ENCODE assay signal across 22 cellular contexts in the genomic region with DNA sequence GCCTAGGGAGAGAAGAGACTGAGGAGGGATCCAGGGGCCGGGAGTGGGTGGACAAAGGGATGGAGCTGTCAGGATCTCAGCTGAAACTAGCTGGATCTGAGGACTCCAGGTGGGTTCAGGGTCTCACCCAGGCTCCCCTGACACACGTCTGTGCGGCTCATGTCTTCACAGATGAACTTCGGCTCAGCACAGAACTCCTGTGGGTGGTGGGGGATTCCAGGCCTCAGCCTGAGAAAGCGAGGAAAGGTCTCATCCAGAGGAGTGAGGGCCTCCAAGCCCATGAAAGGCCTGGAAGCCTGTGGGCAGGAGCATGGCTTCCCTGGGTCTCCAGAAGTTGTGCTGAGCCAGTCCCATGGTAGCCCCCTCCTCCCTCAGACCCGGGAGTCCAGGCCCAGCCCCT. TPM values are rescaled to one million over a fixed set of nuclear protein-coding genes. Genes with fewer than 3 reads are reported as not detected.
DNase-seq lines count a peak whose midpoint lies in the region; ATAC-seq, FAIRE-seq and TF ChIP-seq lines count a peak whose summit lies in the region.
"Had no signal": no experiment of that assay in that cellular context is flagged by ENCODE, and none has a peak within 500 bp of the region (broad histone marks: within the 10 kb centered on the region; RNA-seq: fewer than 3 reads in every experiment).

No MANE protein-coding gene starts in this region.

- peaks cover 3% of the 10 kb centered on the region for H3K36me3 Mint-ChIP-seq in central memory CD8-positive, alpha-beta T cell (ENCODE audit: insufficient read depth)
- no peaks in the 10 kb centered on the region for H3K36me3 Mint-ChIP-seq in naive thymus-derived CD4-positive, alpha-beta T cell
- H3K36me3 Mint-ChIP-seq: CD14-positive monocyte had no signal

- POLR2A ChIA-PET in naive thymus-derived CD4-positive, alpha-beta T cell (lab: Charles Lee), result interaction anchor here (1.2 kb wide), 1 partner anchor 92 kb away, joined by 4 read pairs; no protein-coding TSS in a partner anchor

- CTCF ChIA-PET in naive thymus-derived CD4-positive, alpha-beta T cell (lab: Charles Lee), result interaction anchor here (0.6 kb wide), 1 partner anchor 20 kb away, joined by 3 read pairs; no protein-coding TSS in a partner anchor

- no peak for ATAC-seq in central memory CD8-positive, alpha-beta T cell (replicated peaks; ENCODE audit: extremely low read depth, poor library complexity, severe bottlenecking)
- ATAC-seq in GM18907 (IDR thresholded peaks at IDR 0.05; ENCODE audit: unreplicated experiment), result no peak
- ATAC-seq in naive thymus-derived CD4-positive, alpha-beta T cell, result no peak

- DNase-seq in AG08396 (ENCODE audit: low spot score) (peak; percentile 4), GM12891 (ENCODE audit: insufficient read length, low spot score) (peak; percentile 21), neuronal stem cell (ENCODE audit: low spot score) (no peak), T-helper 1 cell (no peak), lower leg skin (ENCODE audit: low spot score in 2 of 2) (no peak)
- no peak for DNase-seq in central memory CD8-positive, alpha-beta T cell (ENCODE audit: low spot score in 2 of 2)
- no peak for DNase-seq in naive thymus-derived CD4-positive, alpha-beta T cell
- DNase-seq: ACHN, DMS 273 treated with DMSO at 0.1 percent for 48 hours, DND-41, GDM1, HFFc6, NCI-H1417, NCI-H187 treated with DMSO at 0.1 percent for 48 hours, NCI-H226, NCI-H524, SHP77 treated with DMSO at 0.1 percent for 48 hours had no signal

- TF ChIP-seq CTCF in lower leg skin (IDR thresholded peaks at IDR 0.05), result no peak

- no peak overlapping the region for H4K91ac ChIP-seq in neuronal stem cell (ENCODE audit: low read depth, low read length, poor library complexity)

- H3K18ac ChIP-seq in neuronal stem cell (ENCODE audit: low read length), result peak overlapping the region; percentile 52

- H3K4me2 ChIP-seq in neuronal stem cell (ENCODE audit: insufficient read depth, low read length, poor library complexity, severe bottlenecking), result no peak overlapping the region
- H3K4me2 ChIP-seq: KMS-11 had no signal

- H3K14ac ChIP-seq in neuronal stem cell (ENCODE audit: low read length), result no peak overlapping the region

- peaks cover 0 to 3% of the 10 kb centered on the region in 2 donors for H3K4me1 ChIP-seq in neuronal stem cell (ENCODE audit: control insufficient read depth in 2 of 2, insufficient read depth in 1 of 2, low read depth in 1 of 2, low read length in 2 of 2)
- H3K4me1 ChIP-seq in naive thymus-derived CD4-positive, alpha-beta T cell (ENCODE audit: control insufficient read depth in 2 of 2, insufficient read depth in 2 of 2, low read length in 2 of 2), result peaks cover 0 to 11% of the 10 kb centered on the region in 2 donors

- H3K9me3 Mint-ChIP-seq in central memory CD8-positive, alpha-beta T cell, result no peaks in the 10 kb centered on the region
- H3K9me3 Mint-ChIP-seq in naive thymus-derived CD4-positive, alpha-beta T cell, result peaks cover 0 to 3% (median 0%) of the 10 kb centered on the region in 11 donors

- H3K4me3 Mint-ChIP-seq in central memory CD8-positive, alpha-beta T cell, result no peak overlapping the region
- H3K4me3 Mint-ChIP-seq in naive thymus-derived CD4-positive, alpha-beta T cell, result no peak overlapping the region
- H3K4me3 Mint-ChIP-seq: CD14-positive monocyte, HFFc6 had no signal

- TF ChIP-seq POLR2A in GM12891 (IDR thresholded peaks at IDR 0.05; ENCODE audit: low read depth, low read length) (no peak), lower leg skin (IDR thresholded peaks at IDR 0.05) (no peak)

- no peak overlapping the region for H2BK120ac ChIP-seq in neuronal stem cell (ENCODE audit: low read depth, low read length)

- H3K4me3 ChIP-seq in neuronal stem cell (ENCODE audit: low read length in 2 of 2) (no peak overlapping the region), lower leg skin (ENCODE audit: low read depth, poor library complexity, severe bottlenecking) (no peak overlapping the region)
- no peak overlapping the region for H3K4me3 ChIP-seq in naive thymus-derived CD4-positive, alpha-beta T cell (ENCODE audit: low read length)

- H3K79me1 ChIP-seq in neuronal stem cell (ENCODE audit: low read depth, low read length), result no peaks in the 10 kb centered on the region

- peaks cover 0 to 7% (median 3%) of the 10 kb centered on the region in 3 experiments for H3K27me3 ChIP-seq in neuronal stem cell (ENCODE audit: control insufficient read depth in 3 of 3, insufficient read depth in 3 of 3, low read depth in 1 of 3, low read length in 3 of 3)
- no peaks in the 10 kb centered on the region for H3K27me3 ChIP-seq in naive thymus-derived CD4-positive, alpha-beta T cell (ENCODE audit: control insufficient read depth in 2 of 2, insufficient read depth in 2 of 2, low read length in 2 of 2)

- H3K9ac ChIP-seq in neuronal stem cell (ENCODE audit: low read depth, low read length, poor library complexity), result no peak overlapping the region
- H3K9ac ChIP-seq: KMS-11 had no signal

- H3K27me3 Mint-ChIP-seq in central memory CD8-positive, alpha-beta T cell, result no peaks in the 10 kb centered on the region
- peaks cover 0 to 1% (median 0%) of the 10 kb centered on the region in 5 donors for H3K27me3 Mint-ChIP-seq in naive thymus-derived CD4-positive, alpha-beta T cell

- no peak overlapping the region for H2BK15ac ChIP-seq in neuronal stem cell (ENCODE audit: low read length)

- no peaks in the 10 kb centered on the region for H3K9me3 ChIP-seq in neuronal stem cell (replicated peaks in 1 of 2; ENCODE audit: control insufficient read depth in 2 of 2, insufficient read depth in 1 of 2, low read depth in 1 of 2, low read length in 2 of 2)
- no peaks in the 10 kb centered on the region for H3K9me3 ChIP-seq in naive thymus-derived CD4-positive, alpha-beta T cell (ENCODE audit: control insufficient read depth in 2 of 3, low read length in 3 of 3)

- peak overlapping the region; percentile 35 for H2AFZ ChIP-seq in neuronal stem cell (ENCODE audit: low read length)

- no peaks in the 10 kb centered on the region for H3K36me3 ChIP-seq in neuronal stem cell (replicated peaks in 1 of 2; ENCODE audit: control insufficient read depth in 2 of 2, insufficient read depth in 2 of 2, low read length in 2 of 2)
- H3K36me3 ChIP-seq in naive thymus-derived CD4-positive, alpha-beta T cell (ENCODE audit: control insufficient read depth in 2 of 3, insufficient read depth in 3 of 3, low read length in 3 of 3), result no peaks in the 10 kb centered on the region

- H3K4me1 Mint-ChIP-seq in central memory CD8-positive, alpha-beta T cell, result peaks cover 20% of the 10 kb centered on the region
- H3K4me1 Mint-ChIP-seq in naive thymus-derived CD4-positive, alpha-beta T cell, result peaks cover 2 to 16% (median 7%) of the 10 kb centered on the region in 7 donors

- no peak overlapping the region for H4K8ac ChIP-seq in neuronal stem cell (ENCODE audit: low read depth, low read length)

- no peak overlapping the region for H2BK5ac ChIP-seq in neuronal stem cell (ENCODE audit: low read length)

- H3K4ac ChIP-seq in neuronal stem cell (ENCODE audit: low read length), result no peak overlapping the region

- intact Hi-C loops in naive thymus-derived CD4-positive, alpha-beta T cell (cut with micrococcal nuclease), result no loop called here
- intact Hi-C loops in lower leg skin (cut with DNase I; ENCODE audit: low total_unique reads), result no loop called here

- no peak overlapping the region for H3K23ac ChIP-seq in neuronal stem cell (ENCODE audit: low read depth, low read length, poor library complexity)

- peak overlapping the region; percentile 38 for H3K27ac Mint-ChIP-seq in central memory CD8-positive, alpha-beta T cell (ENCODE audit: low read depth)
- H3K27ac Mint-ChIP-seq in naive thymus-derived CD4-positive, alpha-beta T cell, result no peak overlapping the region
- H3K27ac Mint-ChIP-seq: HFFc6 had no signal

- WGBS in neuronal stem cell (ENCODE audit: extremely low coverage in 2 of 2, insufficient read length in 2 of 2, insufficient replicate concordance in 1 of 2), 2 donors, result no CpG with 5 or more reads among the region's 6 CpGs
- WGBS in lower leg skin, 2 donors, result 87 to 90% methylated on average over 5 to 6 of the region's 6 CpGs

- H2AK5ac ChIP-seq in neuronal stem cell (ENCODE audit: low read depth, low read length), result peak overlapping the region; percentile 76

- no peak for FAIRE-seq in GM12891 (lab: Jason Lieb, UNC)
- FAIRE-seq: H1 had no signal

- H2BK12ac ChIP-seq in neuronal stem cell (ENCODE audit: low read length), result no peak overlapping the region

- H3K27ac ChIP-seq in neuronal stem cell (replicated peaks; ENCODE audit: low read length), result no peak overlapping the region
- H3K27ac ChIP-seq in naive thymus-derived CD4-positive, alpha-beta T cell (ENCODE audit: low read depth, low read length), result no peak overlapping the region
- H3K27ac ChIP-seq: KMS-11 had no signal

TF ChIP-seq in GM12891, 5 proteins besides CTCF, POLR2A, EP300 and RAD21:
- TF ChIP-seq POU2F2 (IDR thresholded peaks at IDR 0.05; ENCODE audit: low read depth, low read length), result no peak
- TF ChIP-seq POLR2AphosphoS5 (IDR thresholded peaks at IDR 0.05; ENCODE audit: low read depth, low read length), result no peak
- no peak for TF ChIP-seq TAF1 (IDR thresholded peaks at IDR 0.05; ENCODE audit: low read depth, low read length)
- TF ChIP-seq PAX5 (IDR thresholded peaks at IDR 0.05; ENCODE audit: insufficient read depth, low read length, severe bottlenecking), result no peak
- TF ChIP-seq SPI1 (IDR thresholded peaks at IDR 0.05; ENCODE audit: low read depth, low read length), result no peak

RNA-seq across cellular contexts. Expression of gene CAPN12, which starts 1.4 kb away (rescaled TPM):
- polyA plus RNA-seq in GM12891 (2012; ENCODE audit: low read depth, missing spikeins), result 5.3 TPM
- polyA plus RNA-seq in neuronal stem cell (2013, experiment 1 of 2), result 5.6 TPM
- polyA plus RNA-seq in neuronal stem cell (2013, experiment 2 of 2), result 5.2 TPM
- 1 to 10 TPM; 2.5 to 5.1 (median 2.7) TPM for total RNA-seq in naive thymus-derived CD4-positive, alpha-beta T cell
- polyA plus RNA-seq in naive thymus-derived CD4-positive, alpha-beta T cell, result under 1 TPM in 1 of 2 donors, not detected in 1; 0.84 TPM
- total RNA-seq in lower leg skin, result 10 to 100 TPM in 3 of 4 donors, 1 to 10 TPM in 1; 7.6 to 20.0 (median 12.9) TPM
- total RNA-seq: RPMI7951 had no signal
- polyA plus RNA-seq: CD14-positive monocyte had no signal

RNA-seq across cellular contexts. Expression of gene LGALS7, which starts 30.4 kb away (rescaled TPM):
- polyA plus RNA-seq in GM12891 (2012; ENCODE audit: low read depth, missing spikeins), result not detected
- polyA plus RNA-seq in neuronal stem cell (2013, experiment 1 of 2), result 0.18 TPM
- not detected for polyA plus RNA-seq in neuronal stem cell (2013, experiment 2 of 2)
- total RNA-seq in naive thymus-derived CD4-positive, alpha-beta T cell, result not detected
- polyA plus RNA-seq in naive thymus-derived CD4-positive, alpha-beta T cell, result not detected
- 1,000 to 10,000 TPM in 1 of 4 donors, 100 to 1,000 TPM in 2, 10 to 100 TPM in 1; 36.0 to 1,062 (median 348) TPM for total RNA-seq in lower leg skin
- total RNA-seq: H1, HFFc6, RPMI7951 had no signal
- polyA plus RNA-seq: CD14-positive monocyte had no signal

RNA-seq across cellular contexts. Expression of gene LGALS7B, which starts 46.1 kb away (rescaled TPM):
- polyA plus RNA-seq in GM12891 (2012; ENCODE audit: low read depth, missing spikeins), result 0.51 TPM
- not detected for polyA plus RNA-seq in neuronal stem cell (2013, experiment 1 of 2)
- polyA plus RNA-seq in neuronal stem cell (2013, experiment 2 of 2), result not detected
- total RNA-seq in naive thymus-derived CD4-positive, alpha-beta T cell, result not detected
- polyA plus RNA-seq in naive thymus-derived CD4-positive, alpha-beta T cell, result not detected
- total RNA-seq in lower leg skin, result 1,000 to 10,000 TPM; 3,936 to 6,716 (median 4,891) TPM
- total RNA-seq: H1, HFFc6, RPMI7951 had no signal
- polyA plus RNA-seq: CD14-positive monocyte had no signal

Comparison
In these comparisons a context has a peak if more than half of its experiments do, and no peak if none do; other contexts are left out.
1. DNase-seq: peak in AG08396 (single experiment) and GM12891 (single experiment); none in central memory CD8-positive, alpha-beta T cell (0 of 2), neuronal stem cell (single experiment), naive thymus-derived CD4-positive, alpha-beta T cell (0 of 9), T-helper 1 cell (0 of 5) and lower leg skin (0 of 2).
2. RNA of gene LGALS7, which starts 30.4 kb away (total RNA-seq): 36.0 to 1,062 TPM in lower leg skin; not detected in naive thymus-derived CD4-positive, alpha-beta T cell; every median in the first group is over 10 times any median in the second.
3. RNA of gene LGALS7B, which starts 46.1 kb away (total RNA-seq): 3,936 to 6,716 TPM in lower leg skin; not detected in naive thymus-derived CD4-positive, alpha-beta T cell; every median in the first group is over 1,000 times any median in the second.